1 cellular context compared by ENCODE assay signal in the genomic region with DNA sequence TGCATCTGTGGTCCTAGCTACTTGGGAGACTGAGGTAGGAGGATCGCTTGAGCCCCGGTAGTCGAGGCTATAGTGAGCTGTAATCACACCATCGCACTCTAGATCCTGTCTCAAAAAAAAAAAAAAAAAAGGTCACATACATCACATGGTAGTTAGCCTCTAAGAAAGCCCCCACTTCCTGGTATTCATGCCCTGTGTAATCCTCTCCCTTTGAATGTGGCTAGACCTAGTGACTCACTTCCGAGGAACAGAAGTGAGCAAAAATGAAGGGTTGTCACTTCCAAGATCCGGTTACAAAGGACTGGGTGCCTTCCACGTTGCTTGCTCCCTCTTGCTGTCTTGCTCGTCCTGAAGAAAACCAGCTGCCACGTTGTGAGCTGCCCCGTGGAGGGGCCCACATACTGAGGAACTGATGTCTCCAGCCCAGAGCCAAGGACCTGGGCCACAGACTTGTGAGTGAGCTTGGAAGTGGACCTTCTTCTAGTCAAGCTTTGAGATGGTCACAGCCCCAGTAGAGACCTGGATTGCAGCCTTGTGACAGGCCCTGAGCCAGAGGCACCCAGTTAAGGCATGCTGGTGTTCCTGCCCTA.
TF ChIP-seq lines count a peak whose summit lies in the region.

No MANE protein-coding gene starts in this region.

TF ChIP-seq in K562, 482 proteins besides CTCF, POLR2A, EP300 and RAD21:
- TF ChIP-seq, protein P1, sequence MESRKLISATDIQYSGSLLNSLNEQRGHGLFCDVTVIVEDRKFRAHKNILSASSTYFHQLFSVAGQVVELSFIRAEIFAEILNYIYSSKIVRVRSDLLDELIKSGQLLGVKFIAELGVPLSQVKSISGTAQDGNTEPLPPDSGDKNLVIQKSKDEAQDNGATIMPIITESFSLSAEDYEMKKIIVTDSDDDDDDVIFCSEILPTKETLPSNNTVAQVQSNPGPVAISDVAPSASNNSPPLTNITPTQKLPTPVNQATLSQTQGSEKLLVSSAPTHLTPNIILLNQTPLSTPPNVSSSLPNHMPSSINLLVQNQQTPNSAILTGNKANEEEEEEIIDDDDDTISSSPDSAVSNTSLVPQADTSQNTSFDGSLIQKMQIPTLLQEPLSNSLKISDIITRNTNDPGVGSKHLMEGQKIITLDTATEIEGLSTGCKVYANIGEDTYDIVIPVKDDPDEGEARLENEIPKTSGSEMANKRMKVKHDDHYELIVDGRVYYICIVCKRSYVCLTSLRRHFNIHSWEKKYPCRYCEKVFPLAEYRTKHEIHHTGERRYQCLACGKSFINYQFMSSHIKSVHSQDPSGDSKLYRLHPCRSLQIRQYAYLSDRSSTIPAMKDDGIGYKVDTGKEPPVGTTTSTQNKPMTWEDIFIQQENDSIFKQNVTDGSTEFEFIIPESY (CRISPR knock-in tag; IDR thresholded peaks at IDR 0.05), result no peak
- peak; percentile 15; the same call in 1 of the 2 replicates for TF ChIP-seq ZNF384 (IDR thresholded peaks at IDR 0.05; ENCODE audit: low read depth, low read length)
- TF ChIP-seq, protein P2, sequence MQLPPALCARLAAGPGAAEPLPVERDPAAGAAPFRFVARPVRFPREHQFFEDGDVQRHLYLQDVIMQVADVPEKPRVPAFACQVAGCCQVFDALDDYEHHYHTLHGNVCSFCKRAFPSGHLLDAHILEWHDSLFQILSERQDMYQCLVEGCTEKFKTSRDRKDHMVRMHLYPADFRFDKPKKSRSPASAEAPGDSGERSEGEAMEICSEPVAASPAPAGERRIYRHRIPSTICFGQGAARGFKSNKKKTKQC (CRISPR knock-in tag; IDR thresholded peaks at IDR 0.05), result no peak
- TF ChIP-seq FOXA3 (CRISPR knock-in tag; conservative IDR thresholded peaks at IDR 0.05 in 1 of 2, IDR thresholded peaks at IDR 0.05 in 1 of 2), result no peak
- TF ChIP-seq, protein P3, sequence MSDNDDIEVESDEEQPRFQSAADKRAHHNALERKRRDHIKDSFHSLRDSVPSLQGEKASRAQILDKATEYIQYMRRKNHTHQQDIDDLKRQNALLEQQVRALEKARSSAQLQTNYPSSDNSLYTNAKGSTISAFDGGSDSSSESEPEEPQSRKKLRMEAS (CRISPR knock-in tag; IDR thresholded peaks at IDR 0.05), result 0 out of 2 replicates have a peak, but pooled peaks have one; percentile 20
- 0 out of 2 replicates have a peak, but pooled peaks have one; percentile 43 for TF ChIP-seq ZNF24 (IDR thresholded peaks at IDR 0.05)
- TF ChIP-seq FOSL1 (tag; conservative IDR thresholded peaks at IDR 0.05), result peak; percentile 38; the same call in 1 of the 2 replicates
